In the genomic region with DNA sequence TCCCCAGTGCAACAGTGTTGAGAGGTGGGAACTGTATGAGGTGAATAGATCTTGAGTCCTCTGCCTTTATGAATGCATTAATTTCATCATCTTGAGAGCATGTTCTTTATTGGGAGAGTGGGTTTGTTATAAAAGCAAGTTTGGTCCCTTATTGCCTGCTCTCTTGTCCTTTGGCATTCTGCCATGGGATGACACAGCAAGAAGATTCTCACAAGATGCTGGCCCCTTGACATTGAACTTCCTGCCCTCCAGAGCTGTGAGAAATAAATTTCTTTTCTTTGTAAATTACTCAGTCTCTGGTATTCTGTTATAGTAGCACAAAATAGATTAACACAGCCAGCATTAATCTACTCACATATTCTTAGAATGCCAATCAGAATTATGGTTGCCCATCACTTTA, we compare ENCODE assay signal across 10 cellular contexts.
DNase-seq lines count a peak whose midpoint lies in the region; ATAC-seq and TF ChIP-seq lines count a peak whose summit lies in the region.
"Had no signal": no experiment of that assay in that cellular context is flagged by ENCODE, and none has a peak within 500 bp of the region (broad histone marks: within the 10 kb centered on the region; RNA-seq: fewer than 3 reads in every experiment).

No MANE protein-coding gene starts in this region.

- no peaks in the 10 kb centered on the region for H3K27me3 ChIP-seq in mammary epithelial cell (ENCODE audit: insufficient read depth, low read length)

- TF ChIP-seq CTCF in mammary epithelial cell (conservative IDR thresholded peaks at IDR 0.05 in 1 of 2, IDR thresholded peaks at IDR 0.05 in 1 of 2; ENCODE audit: extremely low read depth in 1 of 2, insufficient read depth in 1 of 2, low read depth in 1 of 2, low read length in 2 of 2) (no peak), osteocyte (IDR thresholded peaks at IDR 0.05) (no peak)

- intact Hi-C loops in mammary epithelial cell (cut with micrococcal nuclease) = no loop called here

- H3K27me3 Mint-ChIP-seq in osteocyte (ENCODE audit: unreplicated experiment) = no peaks in the 10 kb centered on the region
- no peaks in the 10 kb centered on the region for H3K27me3 Mint-ChIP-seq in naive thymus-derived CD8-positive, alpha-beta T cell

- ATAC-seq in naive thymus-derived CD8-positive, alpha-beta T cell = no peak

- peaks cover 24% of the 10 kb centered on the region for H3K4me1 Mint-ChIP-seq in osteocyte (ENCODE audit: unreplicated experiment)
- peaks cover 2 to 15% (median 13%) of the 10 kb centered on the region in 4 donors for H3K4me1 Mint-ChIP-seq in naive thymus-derived CD8-positive, alpha-beta T cell

- H3K4me3 ChIP-seq in mammary epithelial cell (replicated peaks in 1 of 3; ENCODE audit: insufficient read depth in 1 of 3, low read depth in 2 of 3, low read length in 3 of 3) = no peak overlapping the region

- no peak overlapping the region for H2AFZ ChIP-seq in mammary epithelial cell (ENCODE audit: low read depth, low read length)

- peaks cover 87% of the 10 kb centered on the region for H3K79me2 ChIP-seq in mammary epithelial cell (ENCODE audit: insufficient read depth, low read length)

- H3K9me3 Mint-ChIP-seq in osteocyte (ENCODE audit: unreplicated experiment) = no peaks in the 10 kb centered on the region
- no peaks in the 10 kb centered on the region for H3K9me3 Mint-ChIP-seq in naive thymus-derived CD8-positive, alpha-beta T cell

- H3K9ac ChIP-seq in mammary epithelial cell (ENCODE audit: insufficient read depth, low read length) = no peak overlapping the region

- no peak overlapping the region for H3K27ac ChIP-seq in mammary epithelial cell (ENCODE audit: insufficient read depth, low read depth, low read length)

- no peaks in the 10 kb centered on the region for H4K20me1 ChIP-seq in mammary epithelial cell (ENCODE audit: insufficient read depth, low read length)

- H3K4me2 ChIP-seq in mammary epithelial cell (ENCODE audit: insufficient read depth, low read depth, low read length) = no peak overlapping the region

- H3K36me3 ChIP-seq in mammary epithelial cell (ENCODE audit: insufficient read depth, low read length) = no peaks in the 10 kb centered on the region

- POLR2A ChIA-PET in naive thymus-derived CD8-positive, alpha-beta T cell (lab: Charles Lee) = no interaction called here

- H3K36me3 Mint-ChIP-seq in osteocyte (ENCODE audit: unreplicated experiment) = peaks cover 1% of the 10 kb centered on the region
- peaks cover 0 to 1% (median 0%) of the 10 kb centered on the region in 3 donors for H3K36me3 Mint-ChIP-seq in naive thymus-derived CD8-positive, alpha-beta T cell

- H3K4me3 Mint-ChIP-seq in osteocyte (ENCODE audit: unreplicated experiment) = no peak overlapping the region
- no peak overlapping the region for H3K4me3 Mint-ChIP-seq in naive thymus-derived CD8-positive, alpha-beta T cell

- H3K4me1 ChIP-seq in mammary epithelial cell (ENCODE audit: insufficient read depth, low read length) = peaks cover 17% of the 10 kb centered on the region

- in situ Hi-C loops in mammary epithelial cell (cut with MboI; ENCODE audit: low sequenced_read_pairs in 2 of 2) = no loop called here

- BruUV-seq in mammary epithelial cell (replicated peaks; lab: Mats Ljungman, UMichigan) = no TSS peak

- dilution Hi-C loops in mammary epithelial cell (cut with HindIII; ENCODE audit: low sequenced_read_pairs) = no loop called here

- H3K9me3 ChIP-seq in mammary epithelial cell (replicated peaks; ENCODE audit: insufficient read depth, low read length) = no peaks in the 10 kb centered on the region

- peak overlapping the region; percentile 58 for H3K27ac Mint-ChIP-seq in osteocyte (ENCODE audit: unreplicated experiment)
- no peak overlapping the region for H3K27ac Mint-ChIP-seq in naive thymus-derived CD8-positive, alpha-beta T cell

- CTCF ChIA-PET in mammary epithelial cell (lab: Charles Lee; ENCODE audit: low non-redundant PET) = no interaction called here

- peak; percentile 16 for DNase-seq in GM03348 (ENCODE audit: low spot score)
- peak; percentile 78 for DNase-seq in M059J (ENCODE audit: low read depth)
- DNase-seq in mammary epithelial cell = peak; percentile 43
- no peak for DNase-seq in osteocyte (ENCODE audit: extremely low spot score, unreplicated experiment)
- no peak for DNase-seq in naive thymus-derived CD8-positive, alpha-beta T cell
- DNase-seq in NCI-H1694 (lab: John Stamatoyannopoulos, UW) = no peak
- DNase-seq in NCI-H2107 (lab: John Stamatoyannopoulos, UW) = no peak
- DNase-seq in NCI-H146 treated with DMSO at 0.1 percent for 48 hours (lab: John Stamatoyannopoulos, UW; ENCODE audit: unreplicated experiment) = no peak
- DNase-seq: effector memory CD4-positive, alpha-beta T cell; NCI-H2081 had no signal

Comparison
In these comparisons a context has a peak if more than half of its experiments do, and no peak if none do; other contexts are left out.
1. DNase-seq: peak in GM03348 (single experiment), M059J (single experiment) and mammary epithelial cell (single experiment); none in osteocyte (single experiment), naive thymus-derived CD8-positive, alpha-beta T cell (0 of 10), NCI-H1694 (single experiment), NCI-H2107 (single experiment) and NCI-H146 treated with DMSO at 0.1 percent for 48 hours (single experiment).